In the genomic region with DNA sequence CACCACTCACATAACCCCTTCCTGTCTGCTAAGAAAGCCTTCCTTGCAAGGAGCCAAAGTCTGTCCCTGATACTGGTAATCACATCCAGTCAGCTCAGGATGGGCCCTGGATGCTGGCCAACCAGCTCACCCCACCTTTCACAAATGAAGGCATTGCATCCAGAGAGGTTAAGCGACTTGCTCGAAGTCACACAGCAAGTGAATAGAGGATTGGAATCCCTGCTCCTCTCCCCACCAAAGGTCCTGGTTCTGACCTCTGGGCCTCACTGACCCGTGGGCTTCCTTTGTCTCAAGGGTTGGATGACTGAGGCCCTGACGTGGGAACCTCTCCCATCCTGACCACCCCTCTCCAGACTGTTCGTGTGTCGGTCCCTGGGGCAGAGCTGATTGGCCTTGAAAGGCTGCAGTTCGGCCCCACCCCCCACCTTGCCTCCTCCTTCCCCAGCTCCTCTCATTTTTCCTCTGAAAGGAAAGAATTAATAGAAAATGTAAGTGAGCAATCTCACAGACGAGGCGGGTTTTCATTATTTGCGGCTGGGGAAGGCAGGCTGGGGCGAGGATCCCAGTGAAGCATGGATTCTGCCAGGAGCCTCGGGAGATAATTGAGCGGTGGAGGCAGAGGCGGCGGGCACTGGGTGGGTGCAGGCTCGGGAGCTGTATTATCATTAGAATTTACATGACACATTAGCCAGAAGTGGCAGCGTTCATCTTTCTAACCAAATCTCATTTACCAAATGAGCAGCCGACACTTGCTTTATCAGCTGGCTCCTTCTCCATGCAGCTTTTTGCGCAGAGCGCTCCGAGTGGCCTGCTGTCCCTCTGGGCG, we compare ENCODE assay signal across 26 cellular contexts.
DNase-seq lines count a peak whose midpoint lies in the region; FAIRE-seq and TF ChIP-seq lines count a peak whose summit lies in the region.
"Had no signal": no experiment of that assay in that cellular context is flagged by ENCODE, and none has a peak within 500 bp of the region (broad histone marks: within the 10 kb centered on the region; RNA-seq: fewer than 3 reads in every experiment).

No MANE protein-coding gene starts in this region.

- no peak for TF ChIP-seq EP300 in H1 (IDR thresholded peaks at IDR 0.05; ENCODE audit: borderline replicate concordance in 1 of 2, low read depth in 2 of 2, low read length in 2 of 2)

- H3K27me3 ChIP-seq in BLaER1 treated with 17β-estradiol and CSF1 and Interleukin-3, amounts not matched to agents 10 nM and 100 nM: peaks cover 0 to 15% (median 0%) of the 10 kb centered on the region in 11 experiments; a peak in 3 of 22 replicates
- H3K27me3 ChIP-seq in H1 (replicated peaks in 1 of 4; ENCODE audit: control insufficient read depth in 3 of 4, extremely low read depth in 1 of 4, insufficient read depth in 3 of 4, low read length in 3 of 4): no peaks in the 10 kb centered on the region; a peak in 1 of 7 replicates

- WGBS in H1 (ENCODE audit: extremely low coverage in 1 of 2, insufficient coverage in 1 of 2, insufficient read length in 1 of 2, insufficient replicate concordance in 2 of 2, low coverage in 1 of 2, low lambda C conversion rate in 2 of 2, missing lambda C conversion rate in 1 of 2), 2 experiments: 83% methylated on average over 19 of the region's 22 CpGs; no CpG with 5 or more reads in 1 of the 2 experiments

- peak overlapping the region; percentile 88; the same call in 1 of the 2 replicates for H2BK20ac ChIP-seq in H1 (ENCODE audit: low read length)

- peak overlapping the region in 7 of 11 experiments; percentile 80 to 100 (median 99); a peak in 13 of 22 replicates for H3K4me2 ChIP-seq in BLaER1 treated with 17β-estradiol and CSF1 and Interleukin-3, amounts not matched to agents 10 nM and 100 nM
- H3K4me2 ChIP-seq in H1 (ENCODE audit: insufficient read depth in 1 of 2, low read depth in 2 of 2, low read length in 2 of 2): no peak overlapping the region; a peak in 1 of 4 replicates
- H3K4me2 ChIP-seq: A549, KMS-11 had no signal

- H4K91ac ChIP-seq in H1 (replicated peaks; ENCODE audit: insufficient read length, low read length): no peak overlapping the region

- TF ChIP-seq CTCF in H1 (IDR thresholded peaks at IDR 0.05; ENCODE audit: control extremely low read depth in 1 of 3, insufficient read depth in 1 of 3, low read depth in 1 of 3, low read length in 3 of 3): no peak
- TF ChIP-seq CTCF in neural crest cell (conservative IDR thresholded peaks at IDR 0.05): no peak

- H4K20me1 ChIP-seq in BLaER1 treated with 17β-estradiol and CSF1 and Interleukin-3, amounts not matched to agents 10 nM and 100 nM: peaks cover 0 to 5% (median 0%) of the 10 kb centered on the region in 11 experiments; a peak in 2 of 22 replicates
- peaks cover 0 to 1% of the 10 kb centered on the region in 2 experiments for H4K20me1 ChIP-seq in H1 (replicated peaks in 1 of 2; ENCODE audit: control insufficient read depth in 1 of 2, insufficient read depth in 2 of 2, low read length in 2 of 2)

- H2BK12ac ChIP-seq in H1 (ENCODE audit: low read depth, low read length): peak overlapping the region; percentile 68

- peaks cover 5% of the 10 kb centered on the region for H3K27me3 Mint-ChIP-seq in neural crest cell (ENCODE audit: low read depth)

- no peak overlapping the region for H3K14ac ChIP-seq in H1 (ENCODE audit: insufficient read length)

- POLR2A ChIA-PET in H1 (lab: Charles Lee; ENCODE audit: partially characterized antibody): no interaction called here

- H3K27ac ChIP-seq in BLaER1 treated with 17β-estradiol and CSF1 and Interleukin-3, amounts not matched to agents 10 nM and 100 nM: no peak overlapping the region
- H3K27ac ChIP-seq in H1 (ENCODE audit: low read depth, low read length): no peak overlapping the region
- H3K27ac ChIP-seq: A549, KMS-11, SJSA1 had no signal

- no peak overlapping the region for H2BK15ac ChIP-seq in H1 (ENCODE audit: low read length)

- no peaks in the 10 kb centered on the region for H3K79me2 ChIP-seq in H1 (ENCODE audit: control insufficient read depth in 1 of 2, insufficient read depth in 2 of 2, low read length in 2 of 2)

- H4K8ac ChIP-seq in H1 (ENCODE audit: extremely low read depth, insufficient read depth, low read length): peak overlapping the region; percentile 19; the same call in 1 of the 2 replicates

- H3K4me1 ChIP-seq in BLaER1 treated with 17β-estradiol and CSF1 and Interleukin-3, amounts not matched to agents 10 nM and 100 nM: peaks cover 38 to 80% (median 61%) of the 10 kb centered on the region in 10 experiments
- peaks cover 12 to 34% (median 23%) of the 10 kb centered on the region in 4 experiments for H3K4me1 ChIP-seq in H1 (replicated peaks in 1 of 4; ENCODE audit: control insufficient read depth in 3 of 4, insufficient read depth in 4 of 4, low read length in 3 of 4)
- H3K4me1 ChIP-seq: A549, SJSA1 had no signal

- no peak overlapping the region for H3K4me3 ChIP-seq in BLaER1 treated with 17β-estradiol and CSF1 and Interleukin-3, amounts not matched to agents 10 nM and 100 nM
- no peak overlapping the region for H3K4me3 ChIP-seq in H1 (ENCODE audit: extremely low read depth in 1 of 4, insufficient read depth in 2 of 4, low read depth in 3 of 4, low read length in 4 of 4)
- H3K4me3 ChIP-seq: A549, SJSA1 had no signal

- H3K4ac ChIP-seq in H1 (replicated peaks; ENCODE audit: insufficient read length, low read depth, low read length): no peak overlapping the region

- no peak overlapping the region for H3K56ac ChIP-seq in H1 (replicated peaks; ENCODE audit: insufficient read length, low read depth, low read length)

- no peak overlapping the region for H4K5ac ChIP-seq in H1 (ENCODE audit: insufficient read length, low read depth, low read length)

- H3K9me3 Mint-ChIP-seq in neural crest cell: no peaks in the 10 kb centered on the region
- H3K9me3 Mint-ChIP-seq: CD8-positive, alpha-beta memory T cell; T-cell had no signal

- CTCF ChIA-PET in H1 (lab: Charles Lee; ENCODE audit: partially characterized antibody): interaction anchor here (0.6 to 8.9 kb wide), 16 partner anchors 8 to 1116 kb away, joined by 3 to 71 read pairs (median 4); no protein-coding TSS in a partner anchor

- DNase-seq in NCI-H2227 treated with DMSO at 0.1 percent for 48 hours (lab: John Stamatoyannopoulos, UW) (peak; percentile 29), H1 (ENCODE audit: low read depth in 1 of 2, low spot score in 2 of 2) (no peak), neural crest cell (ENCODE audit: low read depth, low spot score) (no peak), AML-193 (lab: John Stamatoyannopoulos, UW) (no peak), NCI-H748 treated with DMSO at 0.1 percent for 48 hours (lab: John Stamatoyannopoulos, UW) (no peak), T-helper 9 cell (no peak)
- DNase-seq: CD8-positive, alpha-beta memory T cell; DMS 273 treated with DMSO at 0.1 percent for 48 hours; DND-41; MM.1S; NCI-H1048; NCI-H1417; NCI-H187; NCI-H2081 treated with DMSO at 0.1 percent for 48 hours; NCI-H446 treated with DMSO at 0.1 percent for 48 hours; Right ventricle myocardium superior; RPMI8226; T-cell had no signal

- TF ChIP-seq RAD21 in H1 (IDR thresholded peaks at IDR 0.05 in 1 of 2, conservative IDR thresholded peaks at IDR 0.05 in 1 of 2; ENCODE audit: low read depth in 2 of 2, low read length in 2 of 2): no peak

- H3K9ac ChIP-seq in BLaER1 treated with 17β-estradiol and CSF1 and Interleukin-3, amounts not matched to agents 10 nM and 100 nM: peak overlapping the region in 1 of 11 experiments; percentile 8; a peak in 1 of 22 replicates
- H3K9ac ChIP-seq in H1 (replicated peaks in 1 of 4; ENCODE audit: extremely low read depth in 1 of 4, low read depth in 3 of 4, low read length in 3 of 4): no peak overlapping the region; a peak in 1 of 7 replicates
- H3K9ac ChIP-seq: KMS-11 had no signal

- TF ChIP-seq POLR2A in H1 (IDR thresholded peaks at IDR 0.05; ENCODE audit: control extremely low read depth in 1 of 2, low read depth in 2 of 2, low read length in 2 of 2): no peak

- H3K27ac Mint-ChIP-seq in neural crest cell (ENCODE audit: unreplicated experiment): peak overlapping the region; percentile 13
- H3K27ac Mint-ChIP-seq: T-cell had no signal

- H3K9me3 ChIP-seq in BLaER1 treated with 17β-estradiol and CSF1 and Interleukin-3, amounts not matched to agents 10 nM and 100 nM (replicated peaks in 1 of 11): no peaks in the 10 kb centered on the region
- no peaks in the 10 kb centered on the region for H3K9me3 ChIP-seq in H1 (ENCODE audit: insufficient read depth in 2 of 2, low read depth in 1 of 2, low read length in 1 of 2)
- H3K9me3 ChIP-seq: A549, SJSA1 had no signal

- H3K18ac ChIP-seq in H1 (ENCODE audit: extremely low read depth, low read length): no peak overlapping the region

- H3K36me3 ChIP-seq in BLaER1 treated with 17β-estradiol and CSF1 and Interleukin-3, amounts not matched to agents 10 nM and 100 nM: no peaks in the 10 kb centered on the region
- no peaks in the 10 kb centered on the region for H3K36me3 ChIP-seq in H1 (ENCODE audit: control insufficient read depth in 2 of 4, insufficient read depth in 4 of 4, low read length in 3 of 4)
- H3K36me3 ChIP-seq: SJSA1 had no signal

- H2BK5ac ChIP-seq in H1 (ENCODE audit: low read depth, low read length): no peak overlapping the region

- H3K4me3 Mint-ChIP-seq in neural crest cell: no peak overlapping the region
- H3K4me3 Mint-ChIP-seq: CD14-positive monocyte; CD8-positive, alpha-beta memory T cell; T-cell had no signal

- FAIRE-seq in H1 (lab: Jason Lieb, UNC): no peak
- FAIRE-seq: A549, GM12892, H54, HTR-8/SVneo had no signal

- H2BK120ac ChIP-seq in H1 (replicated peaks; ENCODE audit: low read depth, low read length): no peak overlapping the region

- no peaks in the 10 kb centered on the region for H3K36me3 Mint-ChIP-seq in neural crest cell (ENCODE audit: low read depth)
- H3K36me3 Mint-ChIP-seq: CD14-positive monocyte; CD8-positive, alpha-beta memory T cell; T-cell had no signal

- H3K23me2 ChIP-seq in H1 (ENCODE audit: low read depth, low read length): no peaks in the 10 kb centered on the region; the same call in 1 of the 2 replicates

- no peak overlapping the region for H2AFZ ChIP-seq in H1 (ENCODE audit: low read length)

- no peaks in the 10 kb centered on the region for H3K79me1 ChIP-seq in H1 (ENCODE audit: low read depth, low read length)

- H3K23ac ChIP-seq in H1 (ENCODE audit: insufficient read length): no peak overlapping the region

- peaks cover 46% of the 10 kb centered on the region for H3K4me1 Mint-ChIP-seq in neural crest cell
- H3K4me1 Mint-ChIP-seq: CD14-positive monocyte, T-cell had no signal

- peak overlapping the region; percentile 10; the same call in 1 of the 2 replicates for H2AK5ac ChIP-seq in H1 (ENCODE audit: low read depth, low read length)

TF ChIP-seq in H1, 55 proteins besides CTCF, POLR2A, EP300 and RAD21:
- TF ChIP-seq SP4 (IDR thresholded peaks at IDR 0.05; ENCODE audit: low read length) (no peak), CTBP2 (IDR thresholded peaks at IDR 0.05; ENCODE audit: borderline replicate concordance, insufficient read depth, insufficient read length, low read length) (no peak), KDM1A (IDR thresholded peaks at IDR 0.05; ENCODE audit: borderline replicate concordance, low read length) (peak; percentile 92)

Comparison
In these comparisons a context has a peak if more than half of its experiments do, and no peak if none do; other contexts are left out.
1. H3K4me2 ChIP-seq: peak in BLaER1 treated with 17β-estradiol and CSF1 and Interleukin-3, amounts not matched to agents 10 nM and 100 nM (7 of 11); none in H1 (0 of 2).